ENCODE assay signal across 9 cellular contexts in genomic region chr18:3794537-3795348, GRCh38.
A peak's percentile ranks its signal among the peaks of the same experiment; 100 is the strongest.
DNase-seq lines count a peak whose midpoint lies in the region; ATAC-seq, FAIRE-seq and TF ChIP-seq lines count a peak whose summit lies in the region.
"Had no signal": no experiment of that assay in that cellular context is flagged by ENCODE, and none has a peak within 500 bp of the region (broad histone marks: within the 10 kb centered on the region; RNA-seq: fewer than 3 reads in every experiment).

No MANE protein-coding gene starts in this region.

- H3K4me1 ChIP-seq in HepG2 (ENCODE audit: insufficient read depth, low read length) (no peaks in the 10 kb centered on the region), colonic mucosa (no peaks in the 10 kb centered on the region)
- H3K4me1 ChIP-seq: ascending aorta had no signal

- H2AFZ ChIP-seq in HepG2 (ENCODE audit: low read length) = no peak overlapping the region

- H3K4me3 ChIP-seq in fibroblast of mammary gland (ENCODE audit: control insufficient read depth, low read depth, low read length) = no peak overlapping the region
- H3K4me3 ChIP-seq in HepG2 (replicated peaks in 1 of 3; ENCODE audit: insufficient read depth in 1 of 3, low read depth in 2 of 3, low read length in 3 of 3) = no peak overlapping the region
- H3K4me3 ChIP-seq in colonic mucosa = no peak overlapping the region
- H3K4me3 ChIP-seq: ascending aorta had no signal

- no peak for DNase-seq in activated naive CD4-positive, alpha-beta T cell treated with anti-CD3 and anti-CD28 coated beads, Interleukin-2, amount 50 U/mL, for 72 hours (ENCODE audit: low spot score in 2 of 2)
- DNase-seq in activated naive CD4-positive, alpha-beta T cell treated with anti-CD3 and anti-CD28 coated beads, Interleukin-2, amount 10 ng/mL, durations not matched to agents 7 days and 5 days = no peak
- peak; percentile 36 for DNase-seq in SK-N-DZ (ENCODE audit: low spot score)
- DNase-seq in fibroblast of mammary gland (ENCODE audit: low read depth) = peak; percentile 99
- no peak for DNase-seq in stimulated activated naive CD8-positive, alpha-beta T cell treated with anti-CD3 and anti-CD28 coated beads, Interleukin-15, Interleukin-2, amounts not matched to agents 100 U/mL and 50 U/mL, for 24 hours
- DNase-seq in HepG2 (ENCODE audit: low spot score) = no peak
- DNase-seq in colonic mucosa = no peak

- in situ Hi-C loops in HepG2 (cut with HindIII; ENCODE audit: extremely low pct_ligation_motif_present, low pct_unique_long_range_greater_than_20kb) = no loop called here

- no peaks in the 10 kb centered on the region for H4K20me1 ChIP-seq in HepG2 (ENCODE audit: insufficient read depth, low read length)

- 16% methylated on average over 9 of the region's 9 CpGs for WGBS in HepG2 (ENCODE audit: low lambda C conversion rate)

- TF ChIP-seq RAD21 in HepG2 (CRISPR knock-in tag; IDR thresholded peaks at IDR 0.05) = no peak

- no peaks in the 10 kb centered on the region for H3K9me3 Mint-ChIP-seq in activated naive CD4-positive, alpha-beta T cell treated with anti-CD3 and anti-CD28 coated beads, Interleukin-2, amount 50 U/mL, for 72 hours
- no peaks in the 10 kb centered on the region for H3K9me3 Mint-ChIP-seq in activated naive CD4-positive, alpha-beta T cell treated with anti-CD3 and anti-CD28 coated beads, Interleukin-2, amount 10 ng/mL, durations not matched to agents 7 days and 5 days

- TF ChIP-seq CTCF in fibroblast of mammary gland (conservative IDR thresholded peaks at IDR 0.05; ENCODE audit: control insufficient read depth, insufficient read depth, low read depth, low read length) = no peak
- TF ChIP-seq CTCF in HepG2 (CRISPR knock-in tag; IDR thresholded peaks at IDR 0.05) = no peak
- no peak for TF ChIP-seq CTCF in colonic mucosa (IDR thresholded peaks at IDR 0.05)

- BruUV-seq in HepG2 (replicated peaks; lab: Mats Ljungman, UMichigan) = no TSS peak

- CTCF ChIA-PET in activated naive CD4-positive, alpha-beta T cell treated with anti-CD3 and anti-CD28 coated beads, Interleukin-2, amount 10 ng/mL, durations not matched to agents 7 days and 5 days (lab: Charles Lee) = interaction anchor here (1.5 kb wide), 1 partner anchor 24 kb away, joined by 5 read pairs; no protein-coding TSS in a partner anchor
- CTCF ChIA-PET in HepG2 (lab: Yijun Ruan, JAX; ENCODE audit: low intra/inter-chr PET ratio, low total read pairs) = no interaction called here

- TF ChIP-seq POLR2A in HepG2 (IDR thresholded peaks at IDR 0.05; ENCODE audit: insufficient read depth in 1 of 2, low read depth in 2 of 2, low read length in 2 of 2) = no peak

- no peaks in the 10 kb centered on the region for H3K79me2 ChIP-seq in HepG2 (ENCODE audit: insufficient read depth, low read length)

- no peak for FAIRE-seq in HepG2 (lab: Jason Lieb, UNC)

- TF ChIP-seq EP300 in HepG2 (IDR thresholded peaks at IDR 0.05; ENCODE audit: low read depth in 2 of 2, low read length in 2 of 2) = no peak
- no peak for TF ChIP-seq EP300 in HepG2 (CRISPR knock-in tag; IDR thresholded peaks at IDR 0.05; ENCODE audit: borderline replicate concordance)

- intact Hi-C loops in HepG2 (cut with micrococcal nuclease; ENCODE audit: unreplicated experiment) (no loop called here), colonic mucosa (cut with DNase I) (no loop called here)

- H3K4me3 Mint-ChIP-seq in activated naive CD4-positive, alpha-beta T cell treated with anti-CD3 and anti-CD28 coated beads, Interleukin-2, amount 10 ng/mL, durations not matched to agents 7 days and 5 days = no peak overlapping the region

- no peaks in the 10 kb centered on the region for H3K36me3 Mint-ChIP-seq in activated naive CD4-positive, alpha-beta T cell treated with anti-CD3 and anti-CD28 coated beads, Interleukin-2, amount 50 U/mL, for 72 hours
- no peaks in the 10 kb centered on the region for H3K36me3 Mint-ChIP-seq in activated naive CD4-positive, alpha-beta T cell treated with anti-CD3 and anti-CD28 coated beads, Interleukin-2, amount 10 ng/mL, durations not matched to agents 7 days and 5 days

- peak; percentile 47 for ATAC-seq in activated naive CD4-positive, alpha-beta T cell treated with anti-CD3 and anti-CD28 coated beads, Interleukin-2, amount 50 U/mL, for 72 hours
- ATAC-seq in stimulated activated naive CD8-positive, alpha-beta T cell treated with anti-CD3 and anti-CD28 coated beads, Interleukin-15, Interleukin-2, amounts not matched to agents 100 U/mL and 50 U/mL, for 24 hours = peak; percentile 55
- ATAC-seq in GM19035 (IDR thresholded peaks at IDR 0.05; ENCODE audit: unreplicated experiment) = no peak
- no peak for ATAC-seq in HepG2

- H3K27ac ChIP-seq in HepG2 (ENCODE audit: extremely low read length, insufficient read depth, low read length) (no peak overlapping the region), colonic mucosa (no peak overlapping the region)
- H3K27ac ChIP-seq: ascending aorta had no signal

- H3K4me1 Mint-ChIP-seq in activated naive CD4-positive, alpha-beta T cell treated with anti-CD3 and anti-CD28 coated beads, Interleukin-2, amount 10 ng/mL, durations not matched to agents 7 days and 5 days = no peaks in the 10 kb centered on the region

- H3K27ac Mint-ChIP-seq in activated naive CD4-positive, alpha-beta T cell treated with anti-CD3 and anti-CD28 coated beads, Interleukin-2, amount 50 U/mL, for 72 hours = no peak overlapping the region
- H3K27ac Mint-ChIP-seq in activated naive CD4-positive, alpha-beta T cell treated with anti-CD3 and anti-CD28 coated beads, Interleukin-2, amount 10 ng/mL, durations not matched to agents 7 days and 5 days = no peak overlapping the region

- POLR2A ChIA-PET in HepG2 (lab: Yijun Ruan, JAX) = no interaction called here

- H3K9me3 ChIP-seq in HepG2 (ENCODE audit: low read length) = no peaks in the 10 kb centered on the region
- no peaks in the 10 kb centered on the region for H3K9me3 ChIP-seq in colonic mucosa
- H3K9me3 ChIP-seq: ascending aorta had no signal

- H3K27me3 ChIP-seq in HepG2 (ENCODE audit: control insufficient read depth in 1 of 2, insufficient read depth in 2 of 2, low read length in 2 of 2) (no peaks in the 10 kb centered on the region; a peak in 1 of 5 replicates), colonic mucosa (no peaks in the 10 kb centered on the region)
- H3K27me3 ChIP-seq: ascending aorta had no signal

- H3K9ac ChIP-seq in HepG2 (ENCODE audit: insufficient read depth, low read depth, low read length) = no peak overlapping the region
- H3K9ac ChIP-seq in colonic mucosa (ENCODE audit: low read depth in 2 of 2, low read length in 2 of 2) = no peak overlapping the region

- H3K4me2 ChIP-seq in HepG2 (ENCODE audit: low read depth, low read length) = no peak overlapping the region

- H3K36me3 ChIP-seq in HepG2 (replicated peaks in 1 of 2; ENCODE audit: control insufficient read depth in 1 of 2, insufficient read depth in 2 of 2, low read length in 2 of 2) = no peaks in the 10 kb centered on the region
- H3K36me3 ChIP-seq in colonic mucosa = no peaks in the 10 kb centered on the region
- H3K36me3 ChIP-seq: ascending aorta had no signal

- peaks cover 3% of the 10 kb centered on the region for H3K27me3 Mint-ChIP-seq in activated naive CD4-positive, alpha-beta T cell treated with anti-CD3 and anti-CD28 coated beads, Interleukin-2, amount 10 ng/mL, durations not matched to agents 7 days and 5 days

TF ChIP-seq in HepG2, 621 proteins besides CTCF, POLR2A, EP300 and RAD21:
- TF ChIP-seq ZBTB37 (CRISPR knock-in tag; IDR thresholded peaks at IDR 0.05) (no peak), PAX8 (CRISPR knock-in tag; IDR thresholded peaks at IDR 0.05; ENCODE audit: borderline replicate concordance) (no peak), ZC3H13 (CRISPR knock-in tag; IDR thresholded peaks at IDR 0.05) (no peak), ZNF383 (CRISPR knock-in tag; IDR thresholded peaks at IDR 0.05; ENCODE audit: borderline replicate concordance) (no peak), RXRA (CRISPR knock-in tag; IDR thresholded peaks at IDR 0.05) (no peak), PRPF4 (IDR thresholded peaks at IDR 0.05; ENCODE audit: low read depth, low read length, poor library complexity, severe bottlenecking) (no peak), MYPOP (CRISPR knock-in tag; IDR thresholded peaks at IDR 0.05) (no peak)
TF ChIP-seq in HepG2: peak in this region for 0.

Comparison
In these comparisons a context has a peak if more than half of its experiments do, and no peak if none do; other contexts are left out.
1. ATAC-seq: peak in activated naive CD4-positive, alpha-beta T cell treated with anti-CD3 and anti-CD28 coated beads, Interleukin-2, amount 50 U/mL, for 72 hours (2 of 2) and stimulated activated naive CD8-positive, alpha-beta T cell treated with anti-CD3 and anti-CD28 coated beads, Interleukin-15, Interleukin-2, amounts not matched to agents 100 U/mL and 50 U/mL, for 24 hours (single experiment); none in GM19035 (single experiment) and HepG2 (single experiment).
2. DNase-seq: peak in SK-N-DZ (single experiment) and fibroblast of mammary gland (single experiment); none in activated naive CD4-positive, alpha-beta T cell treated with anti-CD3 and anti-CD28 coated beads, Interleukin-2, amount 50 U/mL, for 72 hours (0 of 2), activated naive CD4-positive, alpha-beta T cell treated with anti-CD3 and anti-CD28 coated beads, Interleukin-2, amount 10 ng/mL, durations not matched to agents 7 days and 5 days (single experiment), stimulated activated naive CD8-positive, alpha-beta T cell treated with anti-CD3 and anti-CD28 coated beads, Interleukin-15, Interleukin-2, amounts not matched to agents 100 U/mL and 50 U/mL, for 24 hours (single experiment), HepG2 (single experiment) and colonic mucosa (single experiment).